12 cellular contexts compared by ENCODE assay signal in genomic region chr7:93591224-93592050, GRCh38. TPM values are rescaled to one million over a fixed set of nuclear protein-coding genes. Genes with fewer than 3 reads are reported as not detected.
"Had no signal": no experiment of that assay in that cellular context is flagged by ENCODE, and none has a peak within 500 bp of the region (broad histone marks: within the 10 kb centered on the region; RNA-seq: fewer than 3 reads in every experiment).

No MANE protein-coding gene starts in this region.

RNA-seq across cellular contexts. Expression of gene CALCR, which starts 16.9 kb away (rescaled TPM):
- total RNA-seq: activated CD4-positive, alpha-beta T cell treated with anti-CD3 and anti-CD28 coated beads for 36 hours; activated CD8-positive, alpha-beta memory T cell treated with anti-CD3 and anti-CD28 coated beads, Interleukin-2, amount 10 ng/mL, durations not matched to agents 7 days and 5 days; activated CD8-positive, alpha-beta T cell treated with anti-CD3 and anti-CD28 coated beads, Interleukin-2, amount 10 ng/mL, durations not matched to agents 7 days and 5 days; activated T-helper 2 cell treated with anti-CD3 and anti-CD28 coated beads, Interferon-gamma antibody, Interleukin-2, Interleukin-4, amounts not matched to agents 10 μg/mL and 5 μg/mL and 100 μg/mL, durations not matched to agents 14 hours and 24 hours and 36 hours; esophagus mucosa; foreskin keratinocyte; mononuclear cell; natural killer cell; progenitor cell of endocrine pancreas; transverse colon had no signal
- polyA plus RNA-seq: foreskin keratinocyte, heart right ventricle, urinary bladder had no signal
